32 cellular contexts compared by ENCODE assay signal in the genomic region with DNA sequence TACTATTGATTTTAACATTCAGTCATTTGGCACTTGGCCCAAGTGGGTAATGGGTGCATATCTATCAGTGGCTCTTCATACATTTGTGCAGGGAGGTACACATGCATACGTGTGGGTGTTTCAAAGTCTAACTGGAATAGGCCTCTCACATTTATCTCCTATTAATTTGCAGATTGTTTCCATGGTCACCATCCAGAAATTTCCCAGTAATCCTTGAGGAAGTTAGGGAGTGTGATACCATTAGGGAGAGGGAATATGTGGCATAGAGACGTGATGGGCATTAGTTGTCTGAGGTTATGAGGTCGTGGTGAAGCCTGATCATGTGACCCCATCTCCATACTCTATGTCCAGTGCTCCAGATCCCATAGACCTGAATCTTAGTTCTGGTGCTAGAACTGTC.
DNase-seq lines count a peak whose midpoint lies in the region; ATAC-seq and TF ChIP-seq lines count a peak whose summit lies in the region.
"Had no signal": no experiment of that assay in that cellular context is flagged by ENCODE, and none has a peak within 500 bp of the region (broad histone marks: within the 10 kb centered on the region; RNA-seq: fewer than 3 reads in every experiment).

No MANE protein-coding gene starts in this region.

- H3K4me1 ChIP-seq in right cardiac atrium (ENCODE audit: control insufficient read depth, insufficient read depth, low read length) (peaks cover 10% of the 10 kb centered on the region), ascending aorta (peaks cover 19 to 59% of the 10 kb centered on the region in 2 donors), muscle layer of duodenum (ENCODE audit: control insufficient read depth in 1 of 2, insufficient read depth in 2 of 2, low read length in 2 of 2) (peaks cover 12 to 44% of the 10 kb centered on the region in 2 donors), transverse colon (peaks cover 35 to 84% (median 63%) of the 10 kb centered on the region in 4 donors)
- H3K4me1 ChIP-seq: BLaER1, foreskin keratinocyte had no signal

- in situ Hi-C loops in transverse colon (cut with MboI; ENCODE audit: low pct_ligation_motif_present in 1 of 4, low pct_unique_long_range_greater_than_20kb in 1 of 4, low sequenced_read_pairs in 3 of 4), result no loop called here

- H3K27me3 ChIP-seq in right cardiac atrium (ENCODE audit: control insufficient read depth, insufficient read depth) (no peaks in the 10 kb centered on the region), ascending aorta (no peaks in the 10 kb centered on the region), muscle layer of duodenum (ENCODE audit: low read depth, low read length) (no peaks in the 10 kb centered on the region), transverse colon (no peaks in the 10 kb centered on the region)
- H3K27me3 ChIP-seq: BLaER1, foreskin keratinocyte, heart left ventricle, spleen, tibial nerve had no signal

- H3K9me3 ChIP-seq in right cardiac atrium (ENCODE audit: control insufficient read depth, low read length), result no peaks in the 10 kb centered on the region
- H3K9me3 ChIP-seq in ascending aorta, result peaks cover 0 to 3% of the 10 kb centered on the region in 2 donors
- no peaks in the 10 kb centered on the region for H3K9me3 ChIP-seq in muscle layer of duodenum (ENCODE audit: control insufficient read depth in 1 of 2, low read length in 2 of 2)
- no peaks in the 10 kb centered on the region for H3K9me3 ChIP-seq in transverse colon
- H3K9me3 ChIP-seq: tibial nerve had no signal

- TF ChIP-seq POLR2A in transverse colon (IDR thresholded peaks at IDR 0.05), result no peak

- H3K27ac ChIP-seq in right cardiac atrium (ENCODE audit: low read length) (peak overlapping the region; percentile 8), ascending aorta (peak overlapping the region; percentile 69 to 94), muscle layer of duodenum (ENCODE audit: low read length) (peak overlapping the region; percentile 12), transverse colon (peak overlapping the region; percentile 82 to 90 (median 86)), coronary artery (peak overlapping the region in 1 of 2 donors; percentile 61)
- H3K27ac ChIP-seq: BLaER1, foreskin keratinocyte had no signal

- CTCF ChIA-PET in HEK293T (lab: Yijun Ruan, JAX), result no interaction called here

- H3K36me3 ChIP-seq in ascending aorta, result peaks cover 4 to 12% of the 10 kb centered on the region in 2 donors
- peaks cover 0 to 8% of the 10 kb centered on the region in 2 donors for H3K36me3 ChIP-seq in muscle layer of duodenum (ENCODE audit: control insufficient read depth in 1 of 2, insufficient read depth in 2 of 2, low read length in 2 of 2)
- H3K36me3 ChIP-seq in transverse colon, result no peaks in the 10 kb centered on the region

- intact Hi-C loops in right cardiac atrium (cut with DNase I), result no loop called here
- intact Hi-C loops in cardiac septum (cut with DNase I), result no loop called here
- intact Hi-C loops in ascending aorta (cut with DNase I), result no loop called here
- intact Hi-C loops in transverse colon (cut with DNase I; ENCODE audit: low total_unique reads), result no loop called here

- POLR2A ChIA-PET in HEK293T (lab: Yijun Ruan, JAX), result no interaction called here

- H3K4me3 ChIP-seq in right cardiac atrium (ENCODE audit: low read length) (no peak overlapping the region), ascending aorta (no peak overlapping the region), muscle layer of duodenum (ENCODE audit: low read depth in 1 of 2, low read length in 2 of 2) (no peak overlapping the region), transverse colon (no peak overlapping the region), coronary artery (no peak overlapping the region)
- H3K4me3 ChIP-seq: BLaER1, heart left ventricle, spleen, tibial nerve had no signal

- 63% methylated on average over 3 of the region's 3 CpGs for WGBS in right cardiac atrium
- 62 to 66% methylated on average over 3 of the region's 3 CpGs for WGBS in transverse colon (ENCODE audit: low coverage in 1 of 2), 2 donors

- TF ChIP-seq CTCF in ascending aorta (IDR thresholded peaks at IDR 0.05), result no peak
- no peak for TF ChIP-seq CTCF in transverse colon (IDR thresholded peaks at IDR 0.05)
- TF ChIP-seq CTCF in coronary artery (IDR thresholded peaks at IDR 0.05), result no peak

- no peak for TF ChIP-seq EP300 in transverse colon (IDR thresholded peaks at IDR 0.05; ENCODE audit: low read depth)

- no peak for ATAC-seq in right cardiac atrium
- no peak for ATAC-seq in HG03139 (IDR thresholded peaks at IDR 0.05; ENCODE audit: unreplicated experiment)
- ATAC-seq: esophagus mucosa; foreskin keratinocyte; heart left ventricle; natural killer cell; Panc1; stimulated activated naive CD8-positive, alpha-beta T cell treated with anti-CD3 and anti-CD28 coated beads, Interleukin-15, amount 100 ng/mL, for 72 hours had no signal

- DNase-seq in right cardiac atrium, result no peak
- no peak for DNase-seq in cardiac septum (ENCODE audit: low spot score)
- DNase-seq in ascending aorta (ENCODE audit: low spot score in 2 of 2), result no peak
- no peak for DNase-seq in transverse colon
- no peak for DNase-seq in coronary artery (ENCODE audit: low spot score)
- DNase-seq in HEK293T (ENCODE audit: extremely low spot score), result no peak
- DNase-seq: activated CD4-positive, alpha-beta T cell treated with anti-CD3 and anti-CD28 coated beads for 48 hours; activated gamma-delta T cell treated with Interleukin-2 at 50 U/mL for 16 hours; central memory CD4-positive, alpha-beta T cell; endodermal cell; foreskin keratinocyte; heart left ventricle; Kasumi-1; kidney; midbrain; natural killer cell; NCI-H1436; NCI-H2081 treated with DMSO at 0.1 percent for 48 hours; NCI-H446; NCI-H748 treated with DMSO at 0.1 percent for 48 hours; retina; SHP77 treated with DMSO at 0.1 percent for 48 hours; spleen; stimulated activated CD4-positive, alpha-beta T cell treated with anti-CD3 and anti-CD28 coated beads, Interleukin-2, amount 100 ng/mL, for 24 hours; stimulated activated CD8-positive, alpha-beta memory T cell treated with anti-CD3 and anti-CD28 coated beads, Interleukin-4, amount 100 ng/mL, for 48 hours; stimulated activated naive CD8-positive, alpha-beta T cell treated with anti-CD3 and anti-CD28 coated beads, Interleukin-15, amount 100 ng/mL, for 72 hours had no signal

TF ChIP-seq in HEK293T, 16 proteins besides CTCF, POLR2A, EP300 and RAD21:
- no peak for TF ChIP-seq HDGF (IDR thresholded peaks at IDR 0.05; ENCODE audit: borderline replicate concordance)
- no peak for TF ChIP-seq SP1 (IDR thresholded peaks at IDR 0.05)
- no peak for TF ChIP-seq LEF1 (IDR thresholded peaks at IDR 0.05; ENCODE audit: borderline replicate concordance)
- TF ChIP-seq BHLHE40 (IDR thresholded peaks at IDR 0.05; ENCODE audit: borderline replicate concordance), result no peak
- TF ChIP-seq ARNT (IDR thresholded peaks at IDR 0.05), result no peak
- no peak for TF ChIP-seq NFRKB (IDR thresholded peaks at IDR 0.05)
- no peak for TF ChIP-seq TARDBP (IDR thresholded peaks at IDR 0.05)
- no peak for TF ChIP-seq ELF4 (IDR thresholded peaks at IDR 0.05)
- TF ChIP-seq ZNF384 (IDR thresholded peaks at IDR 0.05), result no peak
- TF ChIP-seq FOXK2 (IDR thresholded peaks at IDR 0.05), result no peak
- no peak for TF ChIP-seq L3MBTL2 (conservative IDR thresholded peaks at IDR 0.05)
- no peak for TF ChIP-seq SUZ12 (IDR thresholded peaks at IDR 0.05)
TF ChIP-seq in HEK293T: peak in this region for 0.
